In genomic region chr16:526181-527014, GRCh38 we compare ENCODE assay signal across 8 cellular contexts. TPM values are rescaled to one million over a fixed set of nuclear protein-coding genes. Genes with fewer than 3 reads are reported as not detected.
DNase-seq lines count a peak whose midpoint lies in the region; ATAC-seq and TF ChIP-seq lines count a peak whose summit lies in the region.

No MANE protein-coding gene starts in this region.

- no peaks in the 10 kb centered on the region for H3K36me3 Mint-ChIP-seq in IgD-negative memory B cell
- peaks cover 25% of the 10 kb centered on the region for H3K36me3 Mint-ChIP-seq in activated T-helper 2 cell treated with anti-CD3 and anti-CD28 coated beads, Interferon-gamma antibody, Interleukin-2, Interleukin-4, amounts not matched to agents 10 μg/mL and 5 μg/mL and 100 μg/mL, durations not matched to agents 14 hours and 24 hours and 36 hours (ENCODE audit: low read depth)

- H3K27ac ChIP-seq in cardiac muscle cell, result peak overlapping the region; percentile 98
- H3K27ac ChIP-seq in trophoblast cell (ENCODE audit: low read depth, low read length), result peak overlapping the region; percentile 88

- H3K27me3 ChIP-seq in cardiac muscle cell (no peaks in the 10 kb centered on the region), trophoblast cell (ENCODE audit: insufficient read depth, low read length) (no peaks in the 10 kb centered on the region)

- H3K36me3 ChIP-seq in cardiac muscle cell, result no peaks in the 10 kb centered on the region
- peaks cover 4 to 8% of the 10 kb centered on the region in 2 experiments for H3K36me3 ChIP-seq in trophoblast cell (ENCODE audit: control insufficient read depth in 1 of 2, insufficient read depth in 2 of 2, low read length in 2 of 2)

- peak overlapping the region; percentile 86 for H3K9ac ChIP-seq in trophoblast cell (ENCODE audit: low read length)

- peak overlapping the region; percentile 91 for H4K91ac ChIP-seq in trophoblast cell (ENCODE audit: low read depth, low read length)

- peak overlapping the region; percentile 93 for H2BK120ac ChIP-seq in trophoblast cell (ENCODE audit: insufficient read depth, low read length, poor library complexity)

- peak overlapping the region; percentile 59 for H3K4ac ChIP-seq in trophoblast cell (ENCODE audit: low read depth, low read length)

- WGBS in trophoblast cell (ENCODE audit: extremely low coverage, insufficient coverage, insufficient read length), result no CpG with 5 or more reads among the region's 26 CpGs

- H2AK5ac ChIP-seq in trophoblast cell (ENCODE audit: low read length), result peak overlapping the region; percentile 51

- H3K9me3 Mint-ChIP-seq in IgD-negative memory B cell, result no peaks in the 10 kb centered on the region
- no peaks in the 10 kb centered on the region for H3K9me3 Mint-ChIP-seq in activated T-helper 2 cell treated with anti-CD3 and anti-CD28 coated beads, Interferon-gamma antibody, Interleukin-2, Interleukin-4, amounts not matched to agents 10 μg/mL and 5 μg/mL and 100 μg/mL, durations not matched to agents 14 hours and 24 hours and 36 hours

- peak overlapping the region; percentile 93 for H4K12ac ChIP-seq in trophoblast cell (ENCODE audit: low read depth, low read length)

- peaks cover 10% of the 10 kb centered on the region for H3K79me1 ChIP-seq in trophoblast cell (ENCODE audit: low read length)

- no peaks in the 10 kb centered on the region for H3K27me3 Mint-ChIP-seq in IgD-negative memory B cell
- no peaks in the 10 kb centered on the region for H3K27me3 Mint-ChIP-seq in activated T-helper 2 cell treated with anti-CD3 and anti-CD28 coated beads, Interferon-gamma antibody, Interleukin-2, Interleukin-4, amounts not matched to agents 10 μg/mL and 5 μg/mL and 100 μg/mL, durations not matched to agents 14 hours and 24 hours and 36 hours (ENCODE audit: low read depth)

- H3K4me2 ChIP-seq in trophoblast cell (ENCODE audit: low read length), result peak overlapping the region; percentile 72

- peaks cover 23% of the 10 kb centered on the region for H3K4me1 ChIP-seq in cardiac muscle cell (ENCODE audit: low read depth)
- peaks cover 25 to 28% of the 10 kb centered on the region in 2 experiments for H3K4me1 ChIP-seq in trophoblast cell (ENCODE audit: control insufficient read depth in 1 of 2, insufficient read depth in 2 of 2, low read length in 2 of 2)

- H3K79me2 ChIP-seq in trophoblast cell (ENCODE audit: control insufficient read depth, insufficient read depth, low read length, poor library complexity), result peaks cover 20% of the 10 kb centered on the region

- H2BK5ac ChIP-seq in trophoblast cell (ENCODE audit: low read depth, low read length, poor library complexity), result peak overlapping the region; percentile 71

- H3K4me1 Mint-ChIP-seq in IgD-negative memory B cell, result peaks cover 9 to 19% (median 15%) of the 10 kb centered on the region in 3 donors
- H3K4me1 Mint-ChIP-seq in activated T-helper 2 cell treated with anti-CD3 and anti-CD28 coated beads, Interferon-gamma antibody, Interleukin-2, Interleukin-4, amounts not matched to agents 10 μg/mL and 5 μg/mL and 100 μg/mL, durations not matched to agents 14 hours and 24 hours and 36 hours (ENCODE audit: low read depth), result peaks cover 21% of the 10 kb centered on the region

- H3K4me3 Mint-ChIP-seq in IgD-negative memory B cell, result peak overlapping the region; percentile 81 to 94 (median 89)
- H3K4me3 Mint-ChIP-seq in activated T-helper 2 cell treated with anti-CD3 and anti-CD28 coated beads, Interferon-gamma antibody, Interleukin-2, Interleukin-4, amounts not matched to agents 10 μg/mL and 5 μg/mL and 100 μg/mL, durations not matched to agents 14 hours and 24 hours and 36 hours (ENCODE audit: low read depth), result peak overlapping the region; percentile 83

- no peak overlapping the region for H2BK12ac ChIP-seq in trophoblast cell (ENCODE audit: low read length)

- peak overlapping the region; percentile 80 for H4K8ac ChIP-seq in trophoblast cell (ENCODE audit: low read depth, low read length)

- peak overlapping the region; percentile 18 to 88 (median 76) for H3K27ac Mint-ChIP-seq in IgD-negative memory B cell
- peak overlapping the region; percentile 99 for H3K27ac Mint-ChIP-seq in activated T-helper 2 cell treated with anti-CD3 and anti-CD28 coated beads, Interferon-gamma antibody, Interleukin-2, Interleukin-4, amounts not matched to agents 10 μg/mL and 5 μg/mL and 100 μg/mL, durations not matched to agents 14 hours and 24 hours and 36 hours

- peak overlapping the region; percentile 75 for H3K4me3 ChIP-seq in cardiac muscle cell
- peak overlapping the region; percentile 89 for H3K4me3 ChIP-seq in trophoblast cell (ENCODE audit: low read depth, low read length)

- peak overlapping the region; percentile 58 for H2AFZ ChIP-seq in trophoblast cell (ENCODE audit: insufficient read depth, low read length, poor library complexity)

- ATAC-seq in GM18861 (IDR thresholded peaks at IDR 0.05; ENCODE audit: unreplicated experiment), result no peak
- ATAC-seq in GM21447 (IDR thresholded peaks at IDR 0.05; ENCODE audit: unreplicated experiment), result no peak

- peak overlapping the region; percentile 93 for H3K18ac ChIP-seq in trophoblast cell (ENCODE audit: low read length)

- DNase-seq in ELR (ENCODE audit: low read depth) (peak; percentile 62), cardiac muscle cell (ENCODE audit: low read depth in 1 of 2, low spot score in 1 of 2) (peak; percentile 66 to 92), trophoblast cell (peak; percentile 83 to 86), MV-4-11 (lab: John Stamatoyannopoulos, UW) (no peak)
- DNase-seq in activated T-helper 2 cell treated with anti-CD3 and anti-CD28 coated beads, Interferon-gamma antibody, Interleukin-2, Interleukin-4, amounts not matched to agents 10 μg/mL and 5 μg/mL and 100 μg/mL, durations not matched to agents 14 hours and 24 hours and 36 hours (ENCODE audit: low spot score), result no peak

- intact Hi-C loops in activated T-helper 2 cell treated with anti-CD3 and anti-CD28 coated beads, Interferon-gamma antibody, Interleukin-2, Interleukin-4, amounts not matched to agents 10 μg/mL and 5 μg/mL and 100 μg/mL, durations not matched to agents 14 hours and 24 hours and 36 hours (cut with micrococcal nuclease), result loop anchor here (1.0 to 10.0 kb wide), 6 partner anchors 41 to 896 kb away; partner anchors contain the start of genes METTL26, NHLRC4, NME4 and PIGQ

- H3K23ac ChIP-seq in trophoblast cell (ENCODE audit: low read length), result no peak overlapping the region

- peak overlapping the region; percentile 90 for H3K14ac ChIP-seq in trophoblast cell (ENCODE audit: low read length)

- no peaks in the 10 kb centered on the region for H3K9me3 ChIP-seq in cardiac muscle cell (ENCODE audit: low read depth)
- no peaks in the 10 kb centered on the region for H3K9me3 ChIP-seq in trophoblast cell (ENCODE audit: insufficient read depth, low read depth, low read length)

- no peak for TF ChIP-seq CTCF in cardiac muscle cell (IDR thresholded peaks at IDR 0.05; ENCODE audit: low read depth, low read length)

RNA-seq across cellular contexts. Expression of gene CAPN15, which starts 1.1 kb away (rescaled TPM):
- polyA plus RNA-seq in IgD-negative memory B cell (9.1 TPM), cardiac muscle cell (19.0 and 38.1 TPM in 2 replicates)
- 101 and 103 TPM in 2 replicates for total RNA-seq in activated T-helper 2 cell treated with anti-CD3 and anti-CD28 coated beads, Interferon-gamma antibody, Interleukin-2, Interleukin-4, amounts not matched to agents 10 μg/mL and 5 μg/mL and 100 μg/mL, durations not matched to agents 14 hours and 24 hours and 36 hours
- 58.2 and 63.3 TPM in 2 replicates for total RNA-seq in cardiac muscle cell
- polyA plus RNA-seq in trophoblast cell (2013), result 22.8 and 23.9 TPM in 2 replicates

RNA-seq across cellular contexts. Expression of gene PRR35, which starts 33.8 kb away (rescaled TPM):
- polyA plus RNA-seq in IgD-negative memory B cell, result not detected
- not detected in 2 replicates for total RNA-seq in activated T-helper 2 cell treated with anti-CD3 and anti-CD28 coated beads, Interferon-gamma antibody, Interleukin-2, Interleukin-4, amounts not matched to agents 10 μg/mL and 5 μg/mL and 100 μg/mL, durations not matched to agents 14 hours and 24 hours and 36 hours
- 0.14 and 0.66 TPM in 2 replicates for total RNA-seq in cardiac muscle cell
- polyA plus RNA-seq in cardiac muscle cell, result 0.40 TPM in 1 of 2 replicates, not detected in the other
- 0.04 TPM in 2 replicates for polyA plus RNA-seq in trophoblast cell (2013)

RNA-seq across cellular contexts. Expression of gene NHLRC4, which starts 40.4 kb away (rescaled TPM):
- polyA plus RNA-seq in IgD-negative memory B cell (4.5 TPM), cardiac muscle cell (2.2 and 2.6 TPM in 2 replicates)
- total RNA-seq in activated T-helper 2 cell treated with anti-CD3 and anti-CD28 coated beads, Interferon-gamma antibody, Interleukin-2, Interleukin-4, amounts not matched to agents 10 μg/mL and 5 μg/mL and 100 μg/mL, durations not matched to agents 14 hours and 24 hours and 36 hours, result 1.1 and 1.3 TPM in 2 replicates
- 3.6 and 3.9 TPM in 2 replicates for total RNA-seq in cardiac muscle cell
- polyA plus RNA-seq in trophoblast cell (2013), result 0.25 and 0.28 TPM in 2 replicates

RNA-seq across cellular contexts. Expression of gene PIGQ, which starts 43.4 kb away (rescaled TPM):
- polyA plus RNA-seq in IgD-negative memory B cell (18.9 TPM), cardiac muscle cell (89.2 and 110 TPM in 2 replicates)
- total RNA-seq in activated T-helper 2 cell treated with anti-CD3 and anti-CD28 coated beads, Interferon-gamma antibody, Interleukin-2, Interleukin-4, amounts not matched to agents 10 μg/mL and 5 μg/mL and 100 μg/mL, durations not matched to agents 14 hours and 24 hours and 36 hours, result 43.4 and 44.9 TPM in 2 replicates
- total RNA-seq in cardiac muscle cell, result 124 and 126 TPM in 2 replicates
- polyA plus RNA-seq in trophoblast cell (2013), result 26.7 and 27.0 TPM in 2 replicates

Comparison
In these comparisons a context has a peak if more than half of its experiments do, and no peak if none do; other contexts are left out.
1. DNase-seq: peak in ELR (single experiment), cardiac muscle cell (2 of 2) and trophoblast cell (2 of 2); none in activated T-helper 2 cell treated with anti-CD3 and anti-CD28 coated beads, Interferon-gamma antibody, Interleukin-2, Interleukin-4, amounts not matched to agents 10 μg/mL and 5 μg/mL and 100 μg/mL, durations not matched to agents 14 hours and 24 hours and 36 hours (single experiment) and MV-4-11 (single experiment).